Comparison of ENCODE assay signal across 7 cellular contexts in the genomic region with DNA sequence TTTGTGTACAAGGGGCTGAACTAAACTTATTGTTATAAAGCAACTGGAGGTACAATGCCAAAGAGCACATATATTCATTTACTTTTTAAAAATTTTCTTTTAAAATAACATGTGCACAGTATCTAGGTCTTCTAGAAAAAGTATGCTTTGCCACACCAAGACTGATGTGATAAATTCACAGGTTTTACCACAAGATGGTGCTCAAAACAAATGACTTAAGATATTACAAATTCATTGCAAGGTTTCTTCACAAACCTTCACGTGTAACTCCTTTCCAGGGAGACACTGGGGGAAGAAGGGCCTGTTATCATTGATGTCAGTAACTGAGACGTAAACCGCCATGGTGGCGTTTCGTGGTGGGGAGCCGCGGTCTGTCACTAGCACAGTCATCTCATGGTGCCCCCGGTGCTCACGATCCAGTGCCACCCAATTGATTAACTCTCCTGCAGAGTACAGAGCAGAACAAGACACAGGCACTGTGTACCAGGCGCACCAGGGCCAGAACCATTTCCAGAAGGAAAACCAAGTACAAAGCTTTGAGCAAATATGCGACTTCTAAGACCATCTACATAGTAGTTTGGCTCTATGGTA.
A peak's percentile ranks its signal among the peaks of the same experiment; 100 is the strongest.
DNase-seq lines count a peak whose midpoint lies in the region; ATAC-seq and TF ChIP-seq lines count a peak whose summit lies in the region.

No MANE protein-coding gene starts in this region.

- DNase-seq in NCI-H460 (ENCODE audit: extremely low read depth, low read depth) (peak; percentile 12), epithelial cell of prostate (ENCODE audit: low read depth, low spot score) (peak; percentile 8), retina (peak; percentile 55), NCI-H2171 (lab: John Stamatoyannopoulos, UW) (no peak), cerebellar nuclear complex (lab: John Stamatoyannopoulos, UW) (no peak)

- TF ChIP-seq CTCF in GM12872 (IDR thresholded peaks at IDR 0.05; ENCODE audit: insufficient read depth, low read depth, low read length), result peak; percentile 47

- no peak for ATAC-seq in HG03457 (IDR thresholded peaks at IDR 0.05; ENCODE audit: unreplicated experiment)

- no peak overlapping the region for H3K27ac ChIP-seq in epithelial cell of prostate

Comparison
In these comparisons a context has a peak if more than half of its experiments do, and no peak if none do; other contexts are left out.
1. DNase-seq: peak in NCI-H460 (single experiment), epithelial cell of prostate (single experiment) and retina (single experiment); none in NCI-H2171 (single experiment) and cerebellar nuclear complex (0 of 2).